ENCODE assay signal across 19 cellular contexts in the genomic region with DNA sequence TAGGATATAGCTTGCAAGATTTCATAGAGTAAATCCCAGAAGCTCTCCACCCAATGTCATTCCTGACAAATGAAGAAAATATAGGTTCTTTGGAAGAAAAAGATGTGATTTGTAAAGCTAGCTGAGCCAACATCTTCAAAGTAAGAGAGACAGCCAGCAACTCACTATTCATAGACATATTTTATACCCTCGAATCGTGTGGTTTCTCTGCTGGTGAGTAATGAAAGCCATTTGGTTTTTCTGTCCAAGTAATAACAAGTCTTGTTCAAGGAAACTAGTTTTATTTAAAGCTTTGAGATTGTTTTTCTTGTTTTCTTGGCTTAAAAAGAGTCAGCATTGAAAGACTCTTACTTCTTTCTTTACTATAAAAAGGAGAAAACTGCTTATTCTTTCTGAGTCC.
DNase-seq lines count a peak whose midpoint lies in the region; ATAC-seq and TF ChIP-seq lines count a peak whose summit lies in the region.
"Had no signal": no experiment of that assay in that cellular context is flagged by ENCODE, and none has a peak within 500 bp of the region (broad histone marks: within the 10 kb centered on the region; RNA-seq: fewer than 3 reads in every experiment).

No MANE protein-coding gene starts in this region.

- H3K9me3 Mint-ChIP-seq in stimulated activated effector memory CD8-positive, alpha-beta T cell treated with anti-CD3 and anti-CD28 coated beads, Interleukin-12 subunit alpha, Interleukin-12 subunit beta, amount 100 ng/mL, for 72 hours, result no peaks in the 10 kb centered on the region
- H3K9me3 Mint-ChIP-seq: activated CD8-positive, alpha-beta T cell treated with anti-CD3 and anti-CD28 coated beads for 36 hours; activated naive CD8-positive, alpha-beta T cell treated with anti-CD3 and anti-CD28 coated beads, Interleukin-2, amount 50 U/mL, for 24 hours; activated T-helper 1 cell treated with anti-CD3 and anti-CD28 coated beads, Interleukin-12 subunit alpha, Interleukin-12 subunit beta, Interleukin-2, Interleukin-4 antibody, amounts not matched to agents 30 ng/mL and 10 ng/mL and 1 ng/mL, durations not matched to agents 14 hours and 24 hours and 36 hours had no signal

- no peak overlapping the region for H3K4me3 Mint-ChIP-seq in stimulated activated effector memory CD8-positive, alpha-beta T cell treated with anti-CD3 and anti-CD28 coated beads, Interleukin-12 subunit alpha, Interleukin-12 subunit beta, amount 100 ng/mL, for 72 hours
- H3K4me3 Mint-ChIP-seq: activated CD8-positive, alpha-beta T cell treated with anti-CD3 and anti-CD28 coated beads for 36 hours; activated naive CD8-positive, alpha-beta T cell treated with anti-CD3 and anti-CD28 coated beads, Interleukin-2, amount 50 U/mL, for 24 hours; activated T-helper 1 cell treated with anti-CD3 and anti-CD28 coated beads, Interleukin-12 subunit alpha, Interleukin-12 subunit beta, Interleukin-2, Interleukin-4 antibody, amounts not matched to agents 30 ng/mL and 10 ng/mL and 1 ng/mL, durations not matched to agents 14 hours and 24 hours and 36 hours had no signal

- intact Hi-C loops in thyroid gland (cut with DNase I), result no loop called here

- peak overlapping the region; percentile 24 for H3K4me3 ChIP-seq in skeletal muscle satellite cell (ENCODE audit: low read length)
- no peak overlapping the region for H3K4me3 ChIP-seq in thyroid gland (replicated peaks in 1 of 3)
- H3K4me3 ChIP-seq: BLaER1 treated with 17β-estradiol and CSF1 and Interleukin-3, amounts not matched to agents 10 nM and 100 nM had no signal

- ATAC-seq in SK-N-SH treated with all-trans-retinoic acid at 6 μM for 48 hours, result peak; percentile 30; the same call in 1 of the 3 replicates
- ATAC-seq in stimulated activated effector memory CD8-positive, alpha-beta T cell treated with anti-CD3 and anti-CD28 coated beads, Interleukin-12 subunit alpha, Interleukin-12 subunit beta, amount 100 ng/mL, for 72 hours, result no peak
- ATAC-seq: activated CD8-positive, alpha-beta T cell treated with anti-CD3 and anti-CD28 coated beads for 36 hours; activated naive CD8-positive, alpha-beta T cell treated with anti-CD3 and anti-CD28 coated beads, Interleukin-2, amount 50 U/mL, for 24 hours; HCT116 had no signal

- no peaks in the 10 kb centered on the region for H3K36me3 ChIP-seq in skeletal muscle satellite cell (ENCODE audit: insufficient read depth, low read length)
- H3K36me3 ChIP-seq in thyroid gland, result no peaks in the 10 kb centered on the region
- H3K36me3 ChIP-seq: BLaER1 treated with 17β-estradiol and CSF1 and Interleukin-3, amounts not matched to agents 10 nM and 100 nM had no signal

- H3K4me1 ChIP-seq in skeletal muscle satellite cell (ENCODE audit: control insufficient read depth, insufficient read depth, low read length) (peaks cover 33% of the 10 kb centered on the region), thyroid gland (no peaks in the 10 kb centered on the region)
- H3K4me1 ChIP-seq: BLaER1 treated with 17β-estradiol and CSF1 and Interleukin-3, amounts not matched to agents 10 nM and 100 nM had no signal

- H3K27me3 ChIP-seq in skeletal muscle satellite cell (ENCODE audit: control insufficient read depth, insufficient read depth, low read length) (no peaks in the 10 kb centered on the region), thyroid gland (no peaks in the 10 kb centered on the region)
- H3K27me3 ChIP-seq: BLaER1 treated with 17β-estradiol and CSF1 and Interleukin-3, amounts not matched to agents 10 nM and 100 nM had no signal

- no peak overlapping the region for H3K27ac Mint-ChIP-seq in stimulated activated effector memory CD8-positive, alpha-beta T cell treated with anti-CD3 and anti-CD28 coated beads, Interleukin-12 subunit alpha, Interleukin-12 subunit beta, amount 100 ng/mL, for 72 hours
- H3K27ac Mint-ChIP-seq: activated CD8-positive, alpha-beta T cell treated with anti-CD3 and anti-CD28 coated beads for 36 hours; activated naive CD8-positive, alpha-beta T cell treated with anti-CD3 and anti-CD28 coated beads, Interleukin-2, amount 50 U/mL, for 24 hours; activated T-helper 1 cell treated with anti-CD3 and anti-CD28 coated beads, Interleukin-12 subunit alpha, Interleukin-12 subunit beta, Interleukin-2, Interleukin-4 antibody, amounts not matched to agents 30 ng/mL and 10 ng/mL and 1 ng/mL, durations not matched to agents 14 hours and 24 hours and 36 hours had no signal

- peak overlapping the region; percentile 77 for H3K9ac ChIP-seq in skeletal muscle satellite cell (ENCODE audit: low read depth, low read length)
- H3K9ac ChIP-seq: BLaER1 treated with 17β-estradiol and CSF1 and Interleukin-3, amounts not matched to agents 10 nM and 100 nM had no signal

- peak; percentile 67 for DNase-seq in GM03348 (ENCODE audit: low spot score)
- DNase-seq in fibroblast of peridontal ligament (ENCODE audit: extremely low read depth), result peak; percentile 82
- no peak for DNase-seq in cortex of kidney (lab: John Stamatoyannopoulos, UW)
- no peak for DNase-seq in thyroid gland
- DNase-seq in NCI-H146 (lab: John Stamatoyannopoulos, UW), result no peak
- DNase-seq in stimulated activated effector memory CD8-positive, alpha-beta T cell treated with anti-CD3 and anti-CD28 coated beads, Interleukin-12 subunit alpha, Interleukin-12 subunit beta, amount 100 ng/mL, for 72 hours (ENCODE audit: low spot score in 2 of 2), result no peak
- DNase-seq: activated CD8-positive, alpha-beta T cell treated with anti-CD3 and anti-CD28 coated beads for 36 hours; activated naive CD8-positive, alpha-beta T cell treated with anti-CD3 and anti-CD28 coated beads, Interleukin-2, amount 50 U/mL, for 24 hours; DMS153; erythroblast; hypothalamus; Kasumi-1; NCI-H446 had no signal

- no peak overlapping the region for H3K27ac ChIP-seq in thyroid gland
- H3K27ac ChIP-seq: BLaER1 treated with 17β-estradiol and CSF1 and Interleukin-3, amounts not matched to agents 10 nM and 100 nM; HL-60 had no signal

- peak overlapping the region; percentile 48 for H3K4me2 ChIP-seq in skeletal muscle satellite cell (ENCODE audit: low read length)
- H3K4me2 ChIP-seq: BLaER1 treated with 17β-estradiol and CSF1 and Interleukin-3, amounts not matched to agents 10 nM and 100 nM had no signal

- peaks cover 7% of the 10 kb centered on the region for H3K4me1 Mint-ChIP-seq in stimulated activated effector memory CD8-positive, alpha-beta T cell treated with anti-CD3 and anti-CD28 coated beads, Interleukin-12 subunit alpha, Interleukin-12 subunit beta, amount 100 ng/mL, for 72 hours

- no peaks in the 10 kb centered on the region for H3K9me3 ChIP-seq in skeletal muscle satellite cell (replicated peaks; ENCODE audit: low read length)
- H3K9me3 ChIP-seq in thyroid gland, result no peaks in the 10 kb centered on the region
- H3K9me3 ChIP-seq: BLaER1 treated with 17β-estradiol and CSF1 and Interleukin-3, amounts not matched to agents 10 nM and 100 nM had no signal

- WGBS in thyroid gland, 2 donors, result 65 to 73% methylated on average over 2 of the region's 2 CpGs

- TF ChIP-seq POLR2A in thyroid gland (IDR thresholded peaks at IDR 0.05), result no peak

- no peak for TF ChIP-seq CTCF in thyroid gland (IDR thresholded peaks at IDR 0.05)

- no peaks in the 10 kb centered on the region for H3K36me3 Mint-ChIP-seq in stimulated activated effector memory CD8-positive, alpha-beta T cell treated with anti-CD3 and anti-CD28 coated beads, Interleukin-12 subunit alpha, Interleukin-12 subunit beta, amount 100 ng/mL, for 72 hours

TF ChIP-seq in SK-N-SH treated with all-trans-retinoic acid at 6 μM for 48 hours, 23 proteins besides CTCF, POLR2A, EP300 and RAD21:
- TF ChIP-seq ESRRG (CRISPR knock-in tag; IDR thresholded peaks at IDR 0.05) (no peak), POU6F1 (CRISPR knock-in tag; IDR thresholded peaks at IDR 0.05; ENCODE audit: borderline replicate concordance, low read depth) (no peak), SNAI2 (CRISPR knock-in tag; IDR thresholded peaks at IDR 0.05) (no peak), TCF4 (CRISPR knock-in tag; IDR thresholded peaks at IDR 0.05; ENCODE audit: borderline replicate concordance) (no peak), ZC3H10 (CRISPR knock-in tag; IDR thresholded peaks at IDR 0.05) (no peak), BACH2 (CRISPR knock-in tag; IDR thresholded peaks at IDR 0.05; ENCODE audit: borderline replicate concordance) (no peak), GLIS3 (CRISPR knock-in tag; IDR thresholded peaks at IDR 0.05) (no peak), ZNF70 (CRISPR knock-in tag; IDR thresholded peaks at IDR 0.05) (no peak)

Comparison
In these comparisons a context has a peak if more than half of its experiments do, and no peak if none do; other contexts are left out.
1. DNase-seq: peak in GM03348 (single experiment) and fibroblast of peridontal ligament (single experiment); none in cortex of kidney (single experiment), thyroid gland (0 of 2), NCI-H146 (single experiment) and stimulated activated effector memory CD8-positive, alpha-beta T cell treated with anti-CD3 and anti-CD28 coated beads, Interleukin-12 subunit alpha, Interleukin-12 subunit beta, amount 100 ng/mL, for 72 hours (0 of 2).